15 cellular contexts compared by ENCODE assay signal in the genomic region with DNA sequence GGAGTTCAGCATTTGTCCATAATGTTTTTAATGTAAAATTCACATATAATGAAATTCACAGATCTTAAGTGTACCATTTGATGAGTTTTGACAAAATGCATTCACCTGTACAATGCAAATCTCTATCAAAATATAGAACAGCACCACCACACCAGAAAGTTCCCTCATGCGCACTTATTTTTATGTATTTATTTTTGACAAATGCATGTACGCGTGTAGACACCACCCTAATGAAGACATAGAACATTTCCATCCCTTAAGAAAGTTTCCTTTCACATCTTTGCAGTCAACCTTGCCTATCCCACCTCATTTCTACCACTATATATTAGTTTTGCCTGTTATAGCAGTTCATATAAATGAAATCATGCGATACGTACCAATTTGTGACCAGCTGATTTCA. TPM values are rescaled to one million over a fixed set of nuclear protein-coding genes. Genes with fewer than 3 reads are reported as not detected.
DNase-seq lines count a peak whose midpoint lies in the region; ATAC-seq and TF ChIP-seq lines count a peak whose summit lies in the region.
"Had no signal": no experiment of that assay in that cellular context is flagged by ENCODE, and none has a peak within 500 bp of the region (broad histone marks: within the 10 kb centered on the region; RNA-seq: fewer than 3 reads in every experiment).

No MANE protein-coding gene starts in this region.

- no peaks in the 10 kb centered on the region for H4K20me1 ChIP-seq in PC-9 (ENCODE audit: insufficient read depth)
- no peaks in the 10 kb centered on the region for H4K20me1 ChIP-seq in mammary epithelial cell (ENCODE audit: insufficient read depth, low read length)
- H4K20me1 ChIP-seq: BLaER1 treated with 17β-estradiol and CSF1 and Interleukin-3, amounts not matched to agents 10 nM and 100 nM had no signal

- H3K4me1 ChIP-seq in neutrophil (ENCODE audit: control insufficient read depth in 1 of 2, insufficient read depth in 1 of 2, low read depth in 1 of 2, low read length in 1 of 2) (peaks cover 42 to 53% of the 10 kb centered on the region in 2 experiments), PC-9 (replicated peaks; ENCODE audit: insufficient read depth) (no peaks in the 10 kb centered on the region), mammary epithelial cell (ENCODE audit: insufficient read depth, low read length) (peaks cover under 1% of the 10 kb centered on the region)

- H3K4me1 Mint-ChIP-seq in stimulated activated naive CD8-positive, alpha-beta T cell treated with anti-CD3 and anti-CD28 coated beads, Interleukin-15, Interleukin-2, amounts not matched to agents 100 ng/mL and 50 ng/mL, for 24 hours (ENCODE audit: low read depth), result peaks cover 37% of the 10 kb centered on the region
- H3K4me1 Mint-ChIP-seq in T-helper 17 cell, result peaks cover 4% of the 10 kb centered on the region
- H3K4me1 Mint-ChIP-seq: GM23338 had no signal

- BruUV-seq in PC-9 (replicated peaks; lab: Mats Ljungman, UMichigan) (no TSS peak), mammary epithelial cell (replicated peaks; lab: Mats Ljungman, UMichigan) (no TSS peak)

- H3K4me2 ChIP-seq in PC-9 (no peak overlapping the region), mammary epithelial cell (ENCODE audit: insufficient read depth, low read depth, low read length) (no peak overlapping the region)
- H3K4me2 ChIP-seq: BLaER1 treated with 17β-estradiol and CSF1 and Interleukin-3, amounts not matched to agents 10 nM and 100 nM; GM23338 had no signal

- dilution Hi-C loops in mammary epithelial cell (cut with HindIII; ENCODE audit: low sequenced_read_pairs), result no loop called here

- H3K36me3 Mint-ChIP-seq in stimulated activated naive CD8-positive, alpha-beta T cell treated with anti-CD3 and anti-CD28 coated beads, Interleukin-15, Interleukin-2, amounts not matched to agents 100 ng/mL and 50 ng/mL, for 24 hours (ENCODE audit: low read depth), result no peaks in the 10 kb centered on the region
- H3K36me3 Mint-ChIP-seq in T-helper 17 cell (ENCODE audit: low read depth), result no peaks in the 10 kb centered on the region
- H3K36me3 Mint-ChIP-seq: CD4-positive, CD25-positive, alpha-beta regulatory T cell had no signal

- no peak overlapping the region for H3K9ac ChIP-seq in mammary epithelial cell (ENCODE audit: insufficient read depth, low read length)
- H3K9ac ChIP-seq: BLaER1 treated with 17β-estradiol and CSF1 and Interleukin-3, amounts not matched to agents 10 nM and 100 nM had no signal

- WGBS in mammary epithelial cell (ENCODE audit: low coverage, missing lambda C conversion rate), result 98% methylated on average over 5 of the region's 5 CpGs

- no peak overlapping the region for H2AFZ ChIP-seq in PC-9
- no peak overlapping the region for H2AFZ ChIP-seq in mammary epithelial cell (ENCODE audit: low read depth, low read length)
- H2AFZ ChIP-seq: GM23338 had no signal

- H3K27ac ChIP-seq in neutrophil (peak overlapping the region; percentile 93), PC-9 (no peak overlapping the region), mammary epithelial cell (ENCODE audit: insufficient read depth, low read depth, low read length) (no peak overlapping the region)
- H3K27ac ChIP-seq: BLaER1 treated with 17β-estradiol and CSF1 and Interleukin-3, amounts not matched to agents 10 nM and 100 nM had no signal

- POLR2A ChIA-PET in PC-9 (lab: Charles Lee; ENCODE audit: unreplicated experiment), result no interaction called here

- intact Hi-C loops in PC-9 (cut with micrococcal nuclease; ENCODE audit: unreplicated experiment) (no loop called here), mammary epithelial cell (cut with micrococcal nuclease) (no loop called here)

- H3K9me3 Mint-ChIP-seq in stimulated activated naive CD8-positive, alpha-beta T cell treated with anti-CD3 and anti-CD28 coated beads, Interleukin-15, Interleukin-2, amounts not matched to agents 100 ng/mL and 50 ng/mL, for 24 hours, result no peaks in the 10 kb centered on the region
- H3K9me3 Mint-ChIP-seq: GM23338 had no signal

- ATAC-seq in stimulated activated naive CD8-positive, alpha-beta T cell treated with anti-CD3 and anti-CD28 coated beads, Interleukin-15, Interleukin-2, amounts not matched to agents 100 U/mL and 50 U/mL, for 24 hours, result no peak
- ATAC-seq in T-helper 17 cell, result no peak
- ATAC-seq: GM23338, HepG2 had no signal

- in situ Hi-C loops in mammary epithelial cell (cut with MboI; ENCODE audit: low sequenced_read_pairs in 2 of 2), result no loop called here

- peak overlapping the region; percentile 41 for H3K27ac Mint-ChIP-seq in stimulated activated naive CD8-positive, alpha-beta T cell treated with anti-CD3 and anti-CD28 coated beads, Interleukin-15, Interleukin-2, amounts not matched to agents 100 ng/mL and 50 ng/mL, for 24 hours
- no peak overlapping the region for H3K27ac Mint-ChIP-seq in T-helper 17 cell
- H3K27ac Mint-ChIP-seq: CD4-positive, CD25-positive, alpha-beta regulatory T cell; GM23338 had no signal

- no peaks in the 10 kb centered on the region for H3K9me2 ChIP-seq in PC-9 (ENCODE audit: insufficient read depth)

- no peak for DNase-seq in stimulated activated naive CD8-positive, alpha-beta T cell treated with anti-CD3 and anti-CD28 coated beads, Interleukin-15, Interleukin-2, amounts not matched to agents 100 U/mL and 50 U/mL, for 24 hours
- DNase-seq in T-helper 17 cell (no peak), PC-9 (no peak), HCEC 1CT (no peak), mammary epithelial cell (no peak)
- DNase-seq: 8988T; AML-193; CD4-positive, CD25-positive, alpha-beta regulatory T cell; DMS53; H7 had no signal

- H3K9me3 ChIP-seq in T-helper 17 cell (ENCODE audit: control insufficient read depth, low read length, poor library complexity, severe bottlenecking) (no peaks in the 10 kb centered on the region), neutrophil (no peaks in the 10 kb centered on the region), PC-9 (ENCODE audit: insufficient read depth, low read depth) (no peaks in the 10 kb centered on the region), mammary epithelial cell (replicated peaks; ENCODE audit: insufficient read depth, low read length) (no peaks in the 10 kb centered on the region)
- H3K9me3 ChIP-seq: BLaER1 treated with 17β-estradiol and CSF1 and Interleukin-3, amounts not matched to agents 10 nM and 100 nM had no signal

- H3F3A ChIP-seq in PC-9 (ENCODE audit: insufficient read depth, low read depth), result no peaks in the 10 kb centered on the region

- CTCF ChIA-PET in PC-9 (lab: Charles Lee) (no interaction called here), mammary epithelial cell (lab: Charles Lee; ENCODE audit: low non-redundant PET) (no interaction called here)

- H3K4me3 ChIP-seq in neutrophil (ENCODE audit: low read depth in 1 of 2, low read length in 1 of 2) (no peak overlapping the region), PC-9 (no peak overlapping the region), mammary epithelial cell (replicated peaks in 1 of 3; ENCODE audit: insufficient read depth in 1 of 3, low read depth in 2 of 3, low read length in 3 of 3) (no peak overlapping the region)
- H3K4me3 ChIP-seq: BLaER1 treated with 17β-estradiol and CSF1 and Interleukin-3, amounts not matched to agents 10 nM and 100 nM; GM23338 had no signal

- H3K79me2 ChIP-seq in PC-9 (ENCODE audit: low read depth) (no peaks in the 10 kb centered on the region), mammary epithelial cell (ENCODE audit: insufficient read depth, low read length) (no peaks in the 10 kb centered on the region)

- no peaks in the 10 kb centered on the region for H3K27me3 Mint-ChIP-seq in stimulated activated naive CD8-positive, alpha-beta T cell treated with anti-CD3 and anti-CD28 coated beads, Interleukin-15, Interleukin-2, amounts not matched to agents 100 ng/mL and 50 ng/mL, for 24 hours
- H3K27me3 Mint-ChIP-seq in T-helper 17 cell, result no peaks in the 10 kb centered on the region

- TF ChIP-seq CTCF in neutrophil (IDR thresholded peaks at IDR 0.05) (no peak), PC-9 (conservative IDR thresholded peaks at IDR 0.05) (no peak), mammary epithelial cell (conservative IDR thresholded peaks at IDR 0.05 in 1 of 2, IDR thresholded peaks at IDR 0.05 in 1 of 2; ENCODE audit: extremely low read depth in 1 of 2, insufficient read depth in 1 of 2, low read depth in 1 of 2, low read length in 2 of 2) (no peak)

- H3K36me3 ChIP-seq in neutrophil (no peaks in the 10 kb centered on the region), PC-9 (ENCODE audit: low read depth) (no peaks in the 10 kb centered on the region), mammary epithelial cell (ENCODE audit: insufficient read depth, low read length) (no peaks in the 10 kb centered on the region)
- H3K36me3 ChIP-seq: BLaER1 treated with 17β-estradiol and CSF1 and Interleukin-3, amounts not matched to agents 10 nM and 100 nM had no signal

- H3K4me3 Mint-ChIP-seq in stimulated activated naive CD8-positive, alpha-beta T cell treated with anti-CD3 and anti-CD28 coated beads, Interleukin-15, Interleukin-2, amounts not matched to agents 100 ng/mL and 50 ng/mL, for 24 hours, result no peak overlapping the region
- H3K4me3 Mint-ChIP-seq in T-helper 17 cell, result peak overlapping the region; percentile 7
- H3K4me3 Mint-ChIP-seq: CD4-positive, CD25-positive, alpha-beta regulatory T cell; GM23338 had no signal

- H3K27me3 ChIP-seq in neutrophil (no peaks in the 10 kb centered on the region), PC-9 (ENCODE audit: insufficient read depth, low read depth) (no peaks in the 10 kb centered on the region), mammary epithelial cell (ENCODE audit: insufficient read depth, low read length) (no peaks in the 10 kb centered on the region)
- H3K27me3 ChIP-seq: BLaER1 treated with 17β-estradiol and CSF1 and Interleukin-3, amounts not matched to agents 10 nM and 100 nM had no signal

RNA-seq across cellular contexts. Expression of gene IL4R, which starts 15.6 kb away (rescaled TPM):
- 100 to 1,000 TPM; 156 to 173 TPM for total RNA-seq in T-helper 17 cell
- total RNA-seq in PC-9 (2021), result 65.3 and 76.5 TPM in 2 replicates
- 100 to 1,000 TPM in 1 of 2 donors, 10 to 100 TPM in 1; 69.8 to 152 TPM for total RNA-seq in mammary epithelial cell
- 94.9 TPM for polyA plus RNA-seq in mammary epithelial cell
- 198 TPM for polyA minus RNA-seq in mammary epithelial cell

RNA-seq across cellular contexts. Expression of gene NSMCE1, which starts 29.6 kb away (rescaled TPM):
- 10 to 100 TPM; 35.1 to 49.2 TPM for total RNA-seq in T-helper 17 cell
- total RNA-seq in PC-9 (2021), result 114 and 121 TPM in 2 replicates
- total RNA-seq in mammary epithelial cell, result 10 to 100 TPM; 71.6 to 81.2 TPM
- polyA plus RNA-seq in mammary epithelial cell, result 54.1 TPM
- polyA minus RNA-seq in mammary epithelial cell, result 71.1 TPM
